8 cellular contexts compared by ENCODE assay signal in the genomic region with DNA sequence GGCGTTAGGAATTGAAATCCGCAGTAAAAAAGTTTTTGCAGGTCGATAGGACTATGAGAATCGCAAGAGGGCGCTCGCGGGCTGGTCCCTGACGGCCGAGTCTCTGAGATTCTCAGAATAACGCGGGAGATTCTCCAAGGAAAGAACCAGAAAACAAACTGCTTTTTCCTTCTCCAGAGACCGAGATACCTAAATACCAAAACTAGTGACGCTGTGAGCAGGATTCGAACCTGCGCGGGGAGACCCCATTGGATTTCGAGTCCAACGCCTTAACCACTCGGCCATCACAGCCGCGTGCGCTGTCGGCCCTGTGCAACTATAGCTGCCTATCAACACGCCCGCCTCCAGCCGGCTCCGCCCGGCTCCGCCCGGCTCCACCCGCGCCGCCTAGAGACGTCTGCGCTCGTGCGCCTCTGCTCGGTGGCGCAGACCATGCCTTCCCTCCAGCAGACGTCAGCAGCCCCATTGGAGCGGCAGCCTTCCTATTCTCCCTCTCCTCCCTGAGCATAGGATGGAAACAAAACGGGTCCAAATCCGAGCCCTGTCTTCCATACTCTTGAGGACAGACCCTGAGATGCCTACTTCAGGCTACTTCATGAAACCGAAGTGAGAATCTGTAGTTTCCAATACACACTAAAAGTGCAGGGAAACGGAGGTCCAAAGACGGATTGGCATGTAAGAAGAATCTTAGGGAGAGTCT. TPM values are rescaled to one million over a fixed set of nuclear protein-coding genes. Genes with fewer than 3 reads are reported as not detected.
A peak's percentile ranks its signal among the peaks of the same experiment; 100 is the strongest.
DNase-seq lines count a peak whose midpoint lies in the region; ATAC-seq and TF ChIP-seq lines count a peak whose summit lies in the region.

No MANE protein-coding gene starts in this region.

- no peaks in the 10 kb centered on the region for H3K27me3 Mint-ChIP-seq in chondrocyte (ENCODE audit: low read depth)

- H3K9me3 Mint-ChIP-seq in chondrocyte (ENCODE audit: low read depth) = no peaks in the 10 kb centered on the region

- H3K4me1 Mint-ChIP-seq in chondrocyte (ENCODE audit: low read depth) = no peaks in the 10 kb centered on the region

- peak; percentile 95 for TF ChIP-seq CTCF in chondrocyte (IDR thresholded peaks at IDR 0.05)

- H3K36me3 Mint-ChIP-seq in chondrocyte (ENCODE audit: low read depth) = peaks cover 20% of the 10 kb centered on the region

- DNase-seq in AG20443 (ENCODE audit: low spot score) (peak; percentile 92), NCI-H446 (lab: John Stamatoyannopoulos, UW) (peak; percentile 97 to 98), chondrocyte (ENCODE audit: low spot score) (peak; percentile 95), kidney glomerular epithelial cell (lab: John Stamatoyannopoulos, UW) (peak; percentile 98)
- DNase-seq in activated CD4-positive, CD25-positive, alpha-beta regulatory T cell treated with anti-CD3 and anti-CD28 coated beads, Interleukin-2, amount 50 U/mL, for 72 hours = peak; percentile 98
- peak; percentile 94 to 95 for DNase-seq in stimulated activated CD4-positive, alpha-beta T cell treated with anti-CD3 and anti-CD28 coated beads, Interleukin-15, amount 100 ng/mL, for 48 hours (ENCODE audit: low read depth in 2 of 2)

- H3K27ac Mint-ChIP-seq in chondrocyte (ENCODE audit: unreplicated experiment) = no peak overlapping the region

- H3K4me3 Mint-ChIP-seq in chondrocyte (ENCODE audit: unreplicated experiment) = no peak overlapping the region

- ATAC-seq in GM19035 (IDR thresholded peaks at IDR 0.05; ENCODE audit: unreplicated experiment) (peak; percentile 88), HG03342 (IDR thresholded peaks at IDR 0.05; ENCODE audit: unreplicated experiment) (peak; percentile 71)

RNA-seq across cellular contexts. Expression of a gene that starts 13.4 kb away (rescaled TPM):
- total RNA-seq in chondrocyte = 68.0 to 87.6 TPM (median 75.9 TPM) in 3 replicates

RNA-seq across cellular contexts. Expression of a gene that starts 14.9 kb away (rescaled TPM):
- 0.51 to 1.5 TPM (median 0.70 TPM) in 3 replicates for total RNA-seq in chondrocyte

RNA-seq across cellular contexts. Expression of a gene that starts 20.5 kb away (rescaled TPM):
- total RNA-seq in chondrocyte = 0.12 to 0.13 TPM (median 0.12 TPM) in 3 replicates

RNA-seq across cellular contexts. Expression of a gene that starts 23.9 kb away (rescaled TPM):
- total RNA-seq in chondrocyte = 45.4 to 58.1 TPM (median 46.7 TPM) in 3 replicates

RNA-seq across cellular contexts. Expression of a gene that starts 37.4 kb away (rescaled TPM):
- 7.8 to 12.1 TPM (median 8.4 TPM) in 3 replicates for total RNA-seq in chondrocyte

Comparison
In these comparisons a context has a peak if more than half of its experiments do, and no peak if none do; other contexts are left out.
1. Peak in every context shown above with its lines: DNase-seq and ATAC-seq.